In genomic region chr18:43692291-43692690, GRCh38 we compare ENCODE assay signal across 16 cellular contexts.
DNase-seq lines count a peak whose midpoint lies in the region; ATAC-seq and TF ChIP-seq lines count a peak whose summit lies in the region.
"Had no signal": no experiment of that assay in that cellular context is flagged by ENCODE, and none has a peak within 500 bp of the region (broad histone marks: within the 10 kb centered on the region; RNA-seq: fewer than 3 reads in every experiment).

No MANE protein-coding gene starts in this region.

- H3K4me3 Mint-ChIP-seq in WTC11, result no peak overlapping the region
- H3K4me3 Mint-ChIP-seq: CD8-positive, alpha-beta memory T cell; stimulated activated naive CD8-positive, alpha-beta T cell treated with anti-CD3 and anti-CD28 coated beads, Interleukin-15, amount 100 ng/mL, for 72 hours had no signal

- no peaks in the 10 kb centered on the region for H3K27me3 Mint-ChIP-seq in WTC11 (ENCODE audit: low read depth)
- H3K27me3 Mint-ChIP-seq: CD8-positive, alpha-beta memory T cell; stimulated activated naive CD8-positive, alpha-beta T cell treated with anti-CD3 and anti-CD28 coated beads, Interleukin-15, amount 100 ng/mL, for 72 hours had no signal

- H3K9me3 Mint-ChIP-seq in WTC11, result peaks cover 37% of the 10 kb centered on the region

- ATAC-seq in WTC11, result peak; percentile 59
- ATAC-seq: stimulated activated naive CD8-positive, alpha-beta T cell treated with anti-CD3 and anti-CD28 coated beads, Interleukin-15, amount 100 ng/mL, for 72 hours had no signal

- POLR2A ChIA-PET in WTC11 (lab: Charles Lee), result no interaction called here

- DNase-seq in HCEC 1CT (peak; percentile 4), WTC11 (ENCODE audit: low spot score) (no peak), fibroblast of the conjunctiva (ENCODE audit: low read depth) (peak; percentile 30), skeletal muscle cell (ENCODE audit: low read depth) (peak; percentile 57), iPS-NIHi7 (ENCODE audit: extremely low spot score) (no peak), DMS 273 treated with DMSO at 0.1 percent for 48 hours (lab: John Stamatoyannopoulos, UW) (no peak)
- no peak for DNase-seq in activated naive CD4-positive, alpha-beta T cell treated with Interleukin-2 at 50 U/mL for 16 hours
- DNase-seq: activated CD4-positive, CD25-positive, alpha-beta regulatory T cell; activated gamma-delta T cell treated with Interleukin-2 at 50 U/mL for 16 hours; CD8-positive, alpha-beta memory T cell; head of caudate nucleus; NCI-H2029; NCI-H524 treated with DMSO at 0.1 percent for 48 hours; PC-9; stimulated activated naive CD8-positive, alpha-beta T cell treated with anti-CD3 and anti-CD28 coated beads, Interleukin-15, amount 100 ng/mL, for 72 hours had no signal

- H3K4me3 ChIP-seq in skeletal muscle cell (ENCODE audit: low read depth, low read length), result no peak overlapping the region
- H3K4me3 ChIP-seq: breast epithelium, PC-9 had no signal

- peaks cover 14% of the 10 kb centered on the region for H3K4me1 Mint-ChIP-seq in WTC11
- H3K4me1 Mint-ChIP-seq: CD8-positive, alpha-beta memory T cell; stimulated activated naive CD8-positive, alpha-beta T cell treated with anti-CD3 and anti-CD28 coated beads, Interleukin-15, amount 100 ng/mL, for 72 hours had no signal

- H3K27ac Mint-ChIP-seq in WTC11, result no peak overlapping the region
- H3K27ac Mint-ChIP-seq: stimulated activated naive CD8-positive, alpha-beta T cell treated with anti-CD3 and anti-CD28 coated beads, Interleukin-15, amount 100 ng/mL, for 72 hours had no signal

- H3K36me3 Mint-ChIP-seq in WTC11, result peaks cover 11% of the 10 kb centered on the region
- H3K36me3 Mint-ChIP-seq: CD8-positive, alpha-beta memory T cell had no signal

- TF ChIP-seq CTCF in WTC11 (IDR thresholded peaks at IDR 0.05), result no peak

- CTCF ChIA-PET in WTC11 (lab: Charles Lee), result no interaction called here

TF ChIP-seq in WTC11, 78 proteins besides CTCF, POLR2A, EP300 and RAD21:
- TF ChIP-seq E2F1 (CRISPR knock-in tag; IDR thresholded peaks at IDR 0.05), result no peak

Comparison
In these comparisons a context has a peak if more than half of its experiments do, and no peak if none do; other contexts are left out.
1. DNase-seq: peak in HCEC 1CT (single experiment), fibroblast of the conjunctiva (single experiment) and skeletal muscle cell (single experiment); none in WTC11 (single experiment), iPS-NIHi7 (single experiment), DMS 273 treated with DMSO at 0.1 percent for 48 hours (single experiment) and activated naive CD4-positive, alpha-beta T cell treated with Interleukin-2 at 50 U/mL for 16 hours (single experiment).